In genomic region chr18:42635378-42636048, GRCh38 we compare ENCODE assay signal across 14 cellular contexts.
A peak's percentile ranks its signal among the peaks of the same experiment; 100 is the strongest.
DNase-seq lines count a peak whose midpoint lies in the region; ATAC-seq and TF ChIP-seq lines count a peak whose summit lies in the region.
"Had no signal": no experiment of that assay in that cellular context is flagged by ENCODE, and none has a peak within 500 bp of the region (broad histone marks: within the 10 kb centered on the region; RNA-seq: fewer than 3 reads in every experiment).

No MANE protein-coding gene starts in this region.

- H3K9me2 ChIP-seq in GM23338 (ENCODE audit: insufficient read depth): no peaks in the 10 kb centered on the region

- H3K4me2 ChIP-seq in GM23338: no peak overlapping the region

- H3K79me2 ChIP-seq in GM23338 (replicated peaks; ENCODE audit: insufficient read depth): no peaks in the 10 kb centered on the region

- H2AFZ ChIP-seq in GM23338: peak overlapping the region; percentile 3; the same call in 1 of the 2 replicates

- H4K20me1 ChIP-seq in GM23338 (replicated peaks; ENCODE audit: insufficient read depth): no peaks in the 10 kb centered on the region

- no peak overlapping the region for H3K27ac ChIP-seq in GM23338 (ENCODE audit: low read depth)
- H3K27ac ChIP-seq: psoas muscle, thoracic aorta had no signal

- H3F3A ChIP-seq in GM23338 (replicated peaks; ENCODE audit: low read depth): no peaks in the 10 kb centered on the region

- H3K4me1 ChIP-seq in GM23338 (ENCODE audit: insufficient read depth) (peaks cover 23% of the 10 kb centered on the region), NT2/D1 (ENCODE audit: insufficient read depth, insufficient read length) (no peaks in the 10 kb centered on the region)
- H3K4me1 ChIP-seq: psoas muscle had no signal

- H3K36me3 ChIP-seq in GM23338 (ENCODE audit: insufficient read depth): no peaks in the 10 kb centered on the region
- H3K36me3 ChIP-seq in NT2/D1 (ENCODE audit: insufficient read depth, insufficient read length, low read length): no peaks in the 10 kb centered on the region
- H3K36me3 ChIP-seq: thoracic aorta had no signal

- H3K27me3 ChIP-seq in GM23338 (ENCODE audit: insufficient read depth) (no peaks in the 10 kb centered on the region), NT2/D1 (ENCODE audit: insufficient read depth, insufficient read length) (no peaks in the 10 kb centered on the region)

- H3K4me1 Mint-ChIP-seq in GM23338: peaks cover 15% of the 10 kb centered on the region
- H3K4me1 Mint-ChIP-seq in mesothelial cell of epicardium: peaks cover 28% of the 10 kb centered on the region
- H3K4me1 Mint-ChIP-seq: activated naive CD4-positive, alpha-beta T cell treated with anti-CD3 and anti-CD28 coated beads, Interleukin-2, amount 50 U/mL, for 24 hours; CD4-positive, CD25-positive, alpha-beta regulatory T cell had no signal

- H3K27me3 Mint-ChIP-seq in GM23338 (ENCODE audit: insufficient read depth, low read depth, poor library complexity) (no peaks in the 10 kb centered on the region), mesothelial cell of epicardium (ENCODE audit: low read depth) (no peaks in the 10 kb centered on the region)
- H3K27me3 Mint-ChIP-seq: activated naive CD4-positive, alpha-beta T cell treated with anti-CD3 and anti-CD28 coated beads, Interleukin-2, amount 50 U/mL, for 24 hours; CD4-positive, CD25-positive, alpha-beta regulatory T cell had no signal

- TF ChIP-seq CTCF in GM23338 (conservative IDR thresholded peaks at IDR 0.05; ENCODE audit: low read depth in 2 of 2) (peak; percentile 59 to 63), mesothelial cell of epicardium (IDR thresholded peaks at IDR 0.05; ENCODE audit: unreplicated experiment) (no peak)

- H3K4me3 ChIP-seq in GM23338 (no peak overlapping the region), NT2/D1 (ENCODE audit: insufficient read length, low read depth) (no peak overlapping the region)
- H3K4me3 ChIP-seq: psoas muscle, thoracic aorta had no signal

- H3K36me3 Mint-ChIP-seq in GM23338 (ENCODE audit: low read depth): no peaks in the 10 kb centered on the region
- no peaks in the 10 kb centered on the region for H3K36me3 Mint-ChIP-seq in mesothelial cell of epicardium
- H3K36me3 Mint-ChIP-seq: activated naive CD4-positive, alpha-beta T cell treated with anti-CD3 and anti-CD28 coated beads, Interleukin-2, amount 50 U/mL, for 24 hours; CD4-positive, CD25-positive, alpha-beta regulatory T cell had no signal

- H3K4me3 Mint-ChIP-seq in GM23338 (no peak overlapping the region), mesothelial cell of epicardium (no peak overlapping the region)
- H3K4me3 Mint-ChIP-seq: activated naive CD4-positive, alpha-beta T cell treated with anti-CD3 and anti-CD28 coated beads, Interleukin-2, amount 50 U/mL, for 24 hours; CD4-positive, CD25-positive, alpha-beta regulatory T cell had no signal

- ATAC-seq in GM23338: peak; percentile 80
- ATAC-seq in HG02678 (IDR thresholded peaks at IDR 0.05; ENCODE audit: unreplicated experiment): no peak
- ATAC-seq: psoas muscle had no signal

- H3K9me3 Mint-ChIP-seq in GM23338: no peaks in the 10 kb centered on the region
- no peaks in the 10 kb centered on the region for H3K9me3 Mint-ChIP-seq in mesothelial cell of epicardium

- H3K9me3 ChIP-seq in NT2/D1 (ENCODE audit: insufficient read depth, low read length): no peaks in the 10 kb centered on the region
- H3K9me3 ChIP-seq: psoas muscle, thoracic aorta had no signal

- no peak overlapping the region for H3K9ac ChIP-seq in NT2/D1 (ENCODE audit: insufficient read length, low read depth)

- peak; percentile 75 for DNase-seq in GM23338 (ENCODE audit: low spot score)
- peak; percentile 3 for DNase-seq in NT2/D1 (ENCODE audit: low read depth, low spot score)
- peak; percentile 28 for DNase-seq in iPS DF 4.7 (ENCODE audit: extremely low read depth, low spot score)
- peak; percentile 41 for DNase-seq in renal cortical epithelial cell (ENCODE audit: low read depth)
- no peak for DNase-seq in mesothelial cell of epicardium (ENCODE audit: low spot score in 2 of 2, unreplicated experiment in 2 of 2)
- no peak for DNase-seq in AG08396 (ENCODE audit: low spot score)
- DNase-seq: CD4-positive, CD25-positive, alpha-beta regulatory T cell; GDM1; NCI-H1105; NCI-H2227 treated with DMSO at 0.1 percent for 48 hours; psoas muscle had no signal

- H3K27ac Mint-ChIP-seq in GM23338 (no peak overlapping the region; the same call in 1 of the 2 replicates), mesothelial cell of epicardium (no peak overlapping the region)
- H3K27ac Mint-ChIP-seq: activated naive CD4-positive, alpha-beta T cell treated with anti-CD3 and anti-CD28 coated beads, Interleukin-2, amount 50 U/mL, for 24 hours; CD4-positive, CD25-positive, alpha-beta regulatory T cell had no signal

TF ChIP-seq in GM23338, 12 proteins besides CTCF, POLR2A, EP300 and RAD21 (continues in another document):
- TF ChIP-seq STAT1 (IDR thresholded peaks at IDR 0.05; ENCODE audit: unreplicated experiment) (no peak), ZNF331 (CRISPR knock-in tag; IDR thresholded peaks at IDR 0.05; ENCODE audit: low read depth) (no peak), ZNF114 (CRISPR knock-in tag; IDR thresholded peaks at IDR 0.05) (no peak), ZNF462 (CRISPR knock-in tag; IDR thresholded peaks at IDR 0.05) (no peak), NANOG (IDR thresholded peaks at IDR 0.05; ENCODE audit: borderline replicate concordance) (no peak)

Comparison
In these comparisons a context has a peak if more than half of its experiments do, and no peak if none do; other contexts are left out.
1. DNase-seq: peak in GM23338 (single experiment), NT2/D1 (single experiment), iPS DF 4.7 (single experiment) and renal cortical epithelial cell (single experiment); none in mesothelial cell of epicardium (0 of 2) and AG08396 (single experiment).